ENCODE assay signal across 8 cellular contexts in the genomic region with DNA sequence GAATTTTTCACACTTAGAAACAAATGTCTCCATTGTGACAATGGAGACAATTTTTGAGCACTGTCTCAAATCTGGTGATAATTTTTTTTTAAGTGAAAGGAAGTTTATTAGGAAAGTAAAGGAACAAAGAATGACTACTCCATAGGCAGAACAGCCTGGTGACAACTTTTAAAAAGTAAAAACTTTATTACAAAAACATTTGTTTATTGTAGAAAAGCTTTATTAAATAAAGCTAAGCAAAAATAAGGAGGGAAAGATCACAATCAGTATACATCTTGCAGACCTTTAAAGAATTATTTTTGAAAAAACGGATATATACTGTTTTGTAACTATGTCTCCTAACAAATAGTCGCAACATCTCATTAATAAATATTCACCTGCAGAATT. TPM values are rescaled to one million over a fixed set of nuclear protein-coding genes. Genes with fewer than 3 reads are reported as not detected.
DNase-seq lines count a peak whose midpoint lies in the region; ATAC-seq and TF ChIP-seq lines count a peak whose summit lies in the region.

No MANE protein-coding gene starts in this region.

- H3K9me3 ChIP-seq in DND-41 (ENCODE audit: insufficient read depth, low read length, severe bottlenecking) (no peaks in the 10 kb centered on the region), Peyer's patch (no peaks in the 10 kb centered on the region), esophagus muscularis mucosa (no peaks in the 10 kb centered on the region)

- intact Hi-C loops in esophagus muscularis mucosa (cut with DNase I): no loop called here

- H3K27me3 ChIP-seq in DND-41 (ENCODE audit: insufficient read depth, low read length, poor library complexity) (no peaks in the 10 kb centered on the region), Peyer's patch (no peaks in the 10 kb centered on the region), esophagus muscularis mucosa (no peaks in the 10 kb centered on the region)

- peaks cover 50% of the 10 kb centered on the region for H3K4me1 ChIP-seq in DND-41 (ENCODE audit: insufficient read depth, low read length)
- peaks cover 0 to 11% (median 0%) of the 10 kb centered on the region in 4 donors for H3K4me1 ChIP-seq in Peyer's patch
- H3K4me1 ChIP-seq in esophagus muscularis mucosa: peaks cover 11 to 42% (median 33%) of the 10 kb centered on the region in 4 donors

- H3K36me3 Mint-ChIP-seq in progenitor cell of endocrine pancreas (ENCODE audit: insufficient read depth): no peaks in the 10 kb centered on the region

- peaks cover 20% of the 10 kb centered on the region for H3K4me1 Mint-ChIP-seq in progenitor cell of endocrine pancreas (ENCODE audit: low read depth)

- TF ChIP-seq CTCF in DND-41 (IDR thresholded peaks at IDR 0.05; ENCODE audit: borderline replicate concordance, extremely low read depth, low read length, poor library complexity, severe bottlenecking): no peak
- no peak for TF ChIP-seq CTCF in Peyer's patch (IDR thresholded peaks at IDR 0.05)
- TF ChIP-seq CTCF in esophagus muscularis mucosa (IDR thresholded peaks at IDR 0.05): no peak
- no peak for TF ChIP-seq CTCF in progenitor cell of endocrine pancreas (IDR thresholded peaks at IDR 0.05; ENCODE audit: unreplicated experiment)

- H3K4me2 ChIP-seq in DND-41 (ENCODE audit: insufficient read depth, low read length): peak overlapping the region; percentile 87

- no peaks in the 10 kb centered on the region for H4K20me1 ChIP-seq in DND-41 (ENCODE audit: insufficient read depth, low read length)

- TF ChIP-seq EP300 in esophagus muscularis mucosa (IDR thresholded peaks at IDR 0.05): no peak

- H3K27me3 Mint-ChIP-seq in progenitor cell of endocrine pancreas: no peaks in the 10 kb centered on the region

- DNase-seq in DND-41 (no peak), Peyer's patch (no peak), esophagus muscularis mucosa (ENCODE audit: extremely low spot score) (no peak), progenitor cell of endocrine pancreas (ENCODE audit: low spot score, unreplicated experiment) (no peak), NCI-H774 (lab: John Stamatoyannopoulos, UW) (no peak), NCI-H1105 (lab: John Stamatoyannopoulos, UW) (no peak), islet precursor cell (no peak)

- H3K9me3 Mint-ChIP-seq in progenitor cell of endocrine pancreas (ENCODE audit: low read depth): no peaks in the 10 kb centered on the region

- H3K4me3 ChIP-seq in DND-41 (ENCODE audit: low read depth in 1 of 2, low read length in 2 of 2) (peak overlapping the region; percentile 72 to 89; a peak in 3 of 4 replicates), Peyer's patch (peak overlapping the region; percentile 49 to 78 (median 52)), esophagus muscularis mucosa (peak overlapping the region; percentile 63 to 77 (median 65))

- H3K4me3 Mint-ChIP-seq in progenitor cell of endocrine pancreas (ENCODE audit: low read depth): peak overlapping the region; percentile 90

- peak overlapping the region; percentile 82 for H3K9ac ChIP-seq in DND-41 (ENCODE audit: low read depth, low read length)

- H3K27ac Mint-ChIP-seq in progenitor cell of endocrine pancreas: peak overlapping the region; percentile 98

- 36% methylated on average over 2 of the region's 2 CpGs for WGBS in esophagus muscularis mucosa

- peaks cover 39% of the 10 kb centered on the region for H3K79me2 ChIP-seq in DND-41 (ENCODE audit: insufficient read depth, low read length)

- H3K36me3 ChIP-seq in DND-41 (ENCODE audit: insufficient read depth, low read length): peaks cover 16% of the 10 kb centered on the region
- H3K36me3 ChIP-seq in Peyer's patch: no peaks in the 10 kb centered on the region
- H3K36me3 ChIP-seq in esophagus muscularis mucosa: no peaks in the 10 kb centered on the region

- ATAC-seq in DND-41 (ENCODE audit: insufficient read depth, low read depth): no peak
- no peak for ATAC-seq in GM18858 (IDR thresholded peaks at IDR 0.05; ENCODE audit: unreplicated experiment)

- H2AFZ ChIP-seq in DND-41 (ENCODE audit: low read depth, low read length): peak overlapping the region; percentile 90

- H3K27ac ChIP-seq in DND-41 (ENCODE audit: low read length) (peak overlapping the region; percentile 92), Peyer's patch (peak overlapping the region; percentile 77 to 83 (median 80)), esophagus muscularis mucosa (replicated peaks in 1 of 4) (peak overlapping the region; percentile 85 to 91 (median 87))

- TF ChIP-seq POLR2A in Peyer's patch (IDR thresholded peaks at IDR 0.05) (no peak), esophagus muscularis mucosa (IDR thresholded peaks at IDR 0.05; ENCODE audit: low read depth) (no peak)

RNA-seq across cellular contexts. Expression of a gene that starts 0.7 kb away (rescaled TPM):
- total RNA-seq in Peyer's patch (100 to 1,000 TPM in 1 of 4 donors, 10 to 100 TPM in 1, 1 to 10 TPM in 2; 7.2 to 192 (median 14.0) TPM), esophagus muscularis mucosa (1 to 10 TPM; 5.1 to 8.2 (median 7.3) TPM), progenitor cell of endocrine pancreas (12.5 and 14.3 TPM in 2 replicates)

RNA-seq across cellular contexts. Expression of a gene that starts 6.0 kb away (rescaled TPM):
- total RNA-seq in Peyer's patch (100 to 1,000 TPM in 1 of 4 donors, 10 to 100 TPM in 3; 32.9 to 101 (median 46.4) TPM), esophagus muscularis mucosa (10 to 100 TPM; 21.2 to 25.7 (median 23.3) TPM), progenitor cell of endocrine pancreas (43.9 and 44.5 TPM in 2 replicates)
